Comparison of ENCODE assay signal across 23 cellular contexts in the genomic region with DNA sequence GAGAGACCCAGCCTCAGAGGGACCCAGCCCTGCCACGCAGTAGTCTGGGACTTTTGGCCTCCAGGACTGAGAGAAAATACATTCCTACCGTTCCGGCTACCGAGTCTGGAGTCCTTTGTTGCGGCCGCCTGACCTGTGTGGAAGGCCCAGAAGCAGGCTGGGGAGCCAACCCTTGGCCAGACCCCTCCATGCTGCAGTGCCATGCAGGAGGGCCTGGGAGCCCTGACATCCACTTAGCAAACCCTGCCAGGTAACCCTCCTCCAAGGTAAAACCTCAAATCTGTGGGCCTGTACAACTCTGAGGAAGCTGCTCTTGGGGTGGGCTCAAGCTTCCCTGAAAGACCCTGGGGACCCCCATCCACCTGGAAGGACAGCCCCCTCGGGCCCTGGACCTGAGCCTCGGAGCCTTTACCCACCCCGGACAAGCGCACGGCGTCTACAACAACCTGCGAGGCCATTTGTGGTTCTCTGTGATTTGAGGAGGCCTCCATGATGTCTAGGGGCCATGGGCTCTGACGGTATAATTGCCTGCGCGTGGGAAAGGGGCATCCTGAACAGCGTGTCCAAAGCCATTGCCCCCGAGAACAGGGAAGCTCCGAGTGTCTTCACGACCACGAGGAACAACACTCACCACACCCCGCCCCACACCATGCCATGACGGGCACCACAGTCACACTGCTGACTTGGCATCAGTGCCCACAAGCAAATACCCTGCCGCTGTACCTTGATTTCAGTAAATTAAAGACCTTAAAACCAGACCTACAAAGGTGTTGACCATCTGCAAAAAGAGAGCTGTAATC. TPM values are rescaled to one million over a fixed set of nuclear protein-coding genes. Genes with fewer than 3 reads are reported as not detected.
DNase-seq lines count a peak whose midpoint lies in the region; ATAC-seq and TF ChIP-seq lines count a peak whose summit lies in the region.
"Had no signal": no experiment of that assay in that cellular context is flagged by ENCODE, and none has a peak within 500 bp of the region (broad histone marks: within the 10 kb centered on the region; RNA-seq: fewer than 3 reads in every experiment).

No MANE protein-coding gene starts in this region.

- H3K9me3 ChIP-seq in endodermal cell (ENCODE audit: control insufficient read depth, low read length) = no peaks in the 10 kb centered on the region
- H3K9me3 ChIP-seq: SJCRH30 had no signal

- H3K4me1 ChIP-seq in endodermal cell (ENCODE audit: control insufficient read depth, insufficient read depth, low read length) = no peaks in the 10 kb centered on the region

- in situ Hi-C loops in KBM-7 (cut with MboI; ENCODE audit: low pct_unique_long_range_greater_than_20kb, low sequenced_read_pairs) = no loop called here

- TF ChIP-seq CTCF in natural killer cell (IDR thresholded peaks at IDR 0.05) (no peak), endodermal cell (conservative IDR thresholded peaks at IDR 0.05) (no peak)

- no peaks in the 10 kb centered on the region for H3K9me3 Mint-ChIP-seq in natural killer cell treated with Interleukin-12 subunit alpha and Interleukin-12 subunit beta and Interleukin-15 and Interleukin-18, amount 100 ng/mL, for 72 hours
- H3K9me3 Mint-ChIP-seq in natural killer cell (no peaks in the 10 kb centered on the region), endodermal cell (no peaks in the 10 kb centered on the region)
- H3K9me3 Mint-ChIP-seq in activated T-helper 2 cell treated with anti-CD3 and anti-CD28 coated beads, Interferon-gamma antibody, Interleukin-2, Interleukin-4, amounts not matched to agents 10 μg/mL and 5 μg/mL and 100 μg/mL, durations not matched to agents 14 hours and 24 hours and 36 hours = no peaks in the 10 kb centered on the region
- H3K9me3 Mint-ChIP-seq: CD4-positive, CD25-positive, alpha-beta regulatory T cell; HFFc6 had no signal

- peak; percentile 46 for DNase-seq in natural killer cell treated with Interleukin-12 subunit alpha and Interleukin-12 subunit beta and Interleukin-15 and Interleukin-18, amount 100 ng/mL, for 72 hours (ENCODE audit: low spot score)
- DNase-seq in natural killer cell (no peak), endodermal cell (no peak), posterior vena cava (ENCODE audit: low spot score) (peak; percentile 56), KBM-7 (no peak)
- no peak for DNase-seq in activated T-helper 2 cell treated with anti-CD3 and anti-CD28 coated beads, Interferon-gamma antibody, Interleukin-2, Interleukin-4, amounts not matched to agents 10 μg/mL and 5 μg/mL and 100 μg/mL, durations not matched to agents 14 hours and 24 hours and 36 hours (ENCODE audit: low spot score)
- DNase-seq: CD4-positive, CD25-positive, alpha-beta regulatory T cell; DMS79; HFFc6; MM.1S; NCI-H1048; NCI-H1417 treated with DMSO at 0.1 percent for 48 hours; NCI-H187 treated with DMSO at 0.1 percent for 48 hours; NCI-H2107; NCI-H446 treated with DMSO at 0.1 percent for 48 hours; NCI-H526 treated with DMSO at 0.1 percent for 48 hours; OCI-M1; SJCRH30 had no signal

- ATAC-seq in natural killer cell treated with Interleukin-12 subunit alpha and Interleukin-12 subunit beta and Interleukin-15 and Interleukin-18, amount 100 ng/mL, for 72 hours = no peak
- no peak for ATAC-seq in natural killer cell
- ATAC-seq in GM19023 (IDR thresholded peaks at IDR 0.05; ENCODE audit: unreplicated experiment) = no peak
- ATAC-seq: K562 had no signal

- H3K36me3 ChIP-seq in endodermal cell (ENCODE audit: control insufficient read depth, insufficient read depth, low read length) = no peaks in the 10 kb centered on the region
- H3K36me3 ChIP-seq: SJCRH30 had no signal

- peaks cover 2 to 25% of the 10 kb centered on the region in 2 donors for H3K4me1 Mint-ChIP-seq in natural killer cell treated with Interleukin-12 subunit alpha and Interleukin-12 subunit beta and Interleukin-15 and Interleukin-18, amount 100 ng/mL, for 72 hours (ENCODE audit: low read depth in 2 of 2)
- H3K4me1 Mint-ChIP-seq in natural killer cell (peaks cover 3 to 41% of the 10 kb centered on the region in 2 donors), endodermal cell (peaks cover 1% of the 10 kb centered on the region)
- no peaks in the 10 kb centered on the region for H3K4me1 Mint-ChIP-seq in activated T-helper 2 cell treated with anti-CD3 and anti-CD28 coated beads, Interferon-gamma antibody, Interleukin-2, Interleukin-4, amounts not matched to agents 10 μg/mL and 5 μg/mL and 100 μg/mL, durations not matched to agents 14 hours and 24 hours and 36 hours (ENCODE audit: low read depth)

- H3K27ac Mint-ChIP-seq in natural killer cell treated with Interleukin-12 subunit alpha and Interleukin-12 subunit beta and Interleukin-15 and Interleukin-18, amount 100 ng/mL, for 72 hours = no peak overlapping the region
- H3K27ac Mint-ChIP-seq in natural killer cell = no peak overlapping the region
- no peak overlapping the region for H3K27ac Mint-ChIP-seq in endodermal cell
- no peak overlapping the region for H3K27ac Mint-ChIP-seq in activated T-helper 2 cell treated with anti-CD3 and anti-CD28 coated beads, Interferon-gamma antibody, Interleukin-2, Interleukin-4, amounts not matched to agents 10 μg/mL and 5 μg/mL and 100 μg/mL, durations not matched to agents 14 hours and 24 hours and 36 hours
- H3K27ac Mint-ChIP-seq: HFFc6 had no signal

- no peaks in the 10 kb centered on the region for H3K36me3 Mint-ChIP-seq in natural killer cell treated with Interleukin-12 subunit alpha and Interleukin-12 subunit beta and Interleukin-15 and Interleukin-18, amount 100 ng/mL, for 72 hours
- H3K36me3 Mint-ChIP-seq in natural killer cell = no peaks in the 10 kb centered on the region
- no peaks in the 10 kb centered on the region for H3K36me3 Mint-ChIP-seq in endodermal cell (ENCODE audit: low read depth)
- no peaks in the 10 kb centered on the region for H3K36me3 Mint-ChIP-seq in activated T-helper 2 cell treated with anti-CD3 and anti-CD28 coated beads, Interferon-gamma antibody, Interleukin-2, Interleukin-4, amounts not matched to agents 10 μg/mL and 5 μg/mL and 100 μg/mL, durations not matched to agents 14 hours and 24 hours and 36 hours (ENCODE audit: low read depth)
- H3K36me3 Mint-ChIP-seq: CD4-positive, CD25-positive, alpha-beta regulatory T cell had no signal

- H3K27me3 ChIP-seq in endodermal cell (ENCODE audit: control insufficient read depth, insufficient read depth, low read length, poor library complexity, severe bottlenecking) = no peaks in the 10 kb centered on the region

- no peak overlapping the region for H3K4me3 Mint-ChIP-seq in natural killer cell treated with Interleukin-12 subunit alpha and Interleukin-12 subunit beta and Interleukin-15 and Interleukin-18, amount 100 ng/mL, for 72 hours
- no peak overlapping the region for H3K4me3 Mint-ChIP-seq in natural killer cell
- no peak overlapping the region for H3K4me3 Mint-ChIP-seq in endodermal cell
- H3K4me3 Mint-ChIP-seq in activated T-helper 2 cell treated with anti-CD3 and anti-CD28 coated beads, Interferon-gamma antibody, Interleukin-2, Interleukin-4, amounts not matched to agents 10 μg/mL and 5 μg/mL and 100 μg/mL, durations not matched to agents 14 hours and 24 hours and 36 hours (ENCODE audit: low read depth) = no peak overlapping the region
- H3K4me3 Mint-ChIP-seq: CD4-positive, CD25-positive, alpha-beta regulatory T cell; HFFc6 had no signal

- 93 to 95% methylated on average over 15 to 24 of the region's 24 CpGs for WGBS in endodermal cell (ENCODE audit: insufficient coverage in 1 of 2, insufficient read length in 1 of 2), 2 experiments

- no peak overlapping the region for H3K4me3 ChIP-seq in endodermal cell (ENCODE audit: low read length)
- H3K4me3 ChIP-seq: K562, SJCRH30 had no signal

- intact Hi-C loops in natural killer cell (cut with micrococcal nuclease) = no loop called here
- intact Hi-C loops in posterior vena cava (cut with DNase I) = no loop called here
- intact Hi-C loops in activated T-helper 2 cell treated with anti-CD3 and anti-CD28 coated beads, Interferon-gamma antibody, Interleukin-2, Interleukin-4, amounts not matched to agents 10 μg/mL and 5 μg/mL and 100 μg/mL, durations not matched to agents 14 hours and 24 hours and 36 hours (cut with micrococcal nuclease) = no loop called here

- H3K27me3 Mint-ChIP-seq in natural killer cell treated with Interleukin-12 subunit alpha and Interleukin-12 subunit beta and Interleukin-15 and Interleukin-18, amount 100 ng/mL, for 72 hours = no peaks in the 10 kb centered on the region
- no peaks in the 10 kb centered on the region for H3K27me3 Mint-ChIP-seq in natural killer cell (ENCODE audit: low read depth in 2 of 2)
- H3K27me3 Mint-ChIP-seq in endodermal cell (ENCODE audit: insufficient read depth) = no peaks in the 10 kb centered on the region
- no peaks in the 10 kb centered on the region for H3K27me3 Mint-ChIP-seq in activated T-helper 2 cell treated with anti-CD3 and anti-CD28 coated beads, Interferon-gamma antibody, Interleukin-2, Interleukin-4, amounts not matched to agents 10 μg/mL and 5 μg/mL and 100 μg/mL, durations not matched to agents 14 hours and 24 hours and 36 hours (ENCODE audit: low read depth)
- H3K27me3 Mint-ChIP-seq: CD4-positive, CD25-positive, alpha-beta regulatory T cell had no signal

- peak overlapping the region; percentile 53 for H3K27ac ChIP-seq in endodermal cell (ENCODE audit: low read depth, low read length)
- H3K27ac ChIP-seq: SJCRH30 had no signal

- no peak overlapping the region for H3K9ac ChIP-seq in endodermal cell (ENCODE audit: extremely low read depth, low read length, poor library complexity, severe bottlenecking)

RNA-seq across cellular contexts. Expression of a gene that starts 58.7 kb away (rescaled TPM):
- 10 to 100 TPM; 13.8 to 25.6 TPM for total RNA-seq in natural killer cell treated with Interleukin-12 subunit alpha and Interleukin-12 subunit beta and Interleukin-15 and Interleukin-18, amount 100 ng/mL, for 72 hours
- total RNA-seq in natural killer cell (100 to 1,000 TPM in 2 of 3 donors, 10 to 100 TPM in 1; 85.4 to 107 (median 104) TPM), endodermal cell (1 to 10 TPM in 1 of 2 donors, under 1 TPM in 1; 0.73 to 1.6 TPM), posterior vena cava (1 to 10 TPM; 7.4 to 8.4 TPM)
- polyA plus RNA-seq in endodermal cell (2013, experiment 1 of 2) = 0.32 TPM
- polyA plus RNA-seq in endodermal cell (2013, experiment 2 of 2) = 0.29 TPM
- 10.0 and 11.9 TPM in 2 replicates for total RNA-seq in activated T-helper 2 cell treated with anti-CD3 and anti-CD28 coated beads, Interferon-gamma antibody, Interleukin-2, Interleukin-4, amounts not matched to agents 10 μg/mL and 5 μg/mL and 100 μg/mL, durations not matched to agents 14 hours and 24 hours and 36 hours
- total RNA-seq: SJCRH30 had no signal

RNA-seq across cellular contexts. Expression of a gene that starts 59.0 kb away (rescaled TPM):
- not detected for total RNA-seq in natural killer cell treated with Interleukin-12 subunit alpha and Interleukin-12 subunit beta and Interleukin-15 and Interleukin-18, amount 100 ng/mL, for 72 hours
- total RNA-seq in natural killer cell (not detected), endodermal cell (not detected), posterior vena cava (not detected)
- polyA plus RNA-seq in endodermal cell (2013, experiment 1 of 2) = not detected
- polyA plus RNA-seq in endodermal cell (2013, experiment 2 of 2) = not detected
- total RNA-seq in activated T-helper 2 cell treated with anti-CD3 and anti-CD28 coated beads, Interferon-gamma antibody, Interleukin-2, Interleukin-4, amounts not matched to agents 10 μg/mL and 5 μg/mL and 100 μg/mL, durations not matched to agents 14 hours and 24 hours and 36 hours = not detected in 2 replicates
- total RNA-seq: A673, H7, HFFc6, SJCRH30 had no signal
- polyA plus RNA-seq: BJ; CD4-positive, CD25-positive, alpha-beta regulatory T cell had no signal

Comparison
In these comparisons a context has a peak if more than half of its experiments do, and no peak if none do; other contexts are left out.
1. DNase-seq: peak in natural killer cell treated with Interleukin-12 subunit alpha and Interleukin-12 subunit beta and Interleukin-15 and Interleukin-18, amount 100 ng/mL, for 72 hours (single experiment) and posterior vena cava (single experiment); none in natural killer cell (single experiment), endodermal cell (single experiment), KBM-7 (single experiment) and activated T-helper 2 cell treated with anti-CD3 and anti-CD28 coated beads, Interferon-gamma antibody, Interleukin-2, Interleukin-4, amounts not matched to agents 10 μg/mL and 5 μg/mL and 100 μg/mL, durations not matched to agents 14 hours and 24 hours and 36 hours (single experiment).